In the genomic region with DNA sequence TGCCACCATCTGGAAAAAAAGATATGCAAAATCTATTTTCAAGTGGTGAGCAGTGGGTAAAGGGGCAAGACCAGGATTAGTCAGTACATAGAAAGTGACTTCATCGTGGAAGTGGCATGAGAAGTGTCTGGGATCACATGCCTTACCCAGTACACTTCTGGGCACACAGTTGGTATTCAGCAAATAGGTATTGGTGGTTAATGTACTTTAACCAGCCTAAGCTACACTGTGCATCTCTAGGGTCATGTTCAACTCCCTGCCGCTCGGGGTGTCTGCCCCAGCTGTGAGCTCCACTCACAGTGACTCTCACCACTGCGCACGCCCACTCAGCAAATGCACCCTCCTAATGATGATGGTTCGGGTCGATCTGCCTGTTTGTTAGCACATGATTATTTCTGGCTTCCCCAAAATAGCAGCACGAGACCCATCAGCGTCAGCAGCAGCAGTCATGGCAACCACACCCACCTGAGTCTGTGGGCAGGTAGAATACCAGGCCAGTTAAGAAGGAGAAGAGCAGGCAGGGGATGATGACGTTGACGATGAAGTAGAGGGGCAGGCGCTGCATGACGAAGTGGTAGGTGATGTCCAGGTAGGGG, we compare ENCODE assay signal across 1 cellular context.
TF ChIP-seq lines count a peak whose summit lies in the region.

No MANE protein-coding gene starts in this region.

TF ChIP-seq in H1, 55 proteins besides CTCF, POLR2A, EP300 and RAD21 (continued from another document):
- TF ChIP-seq, protein P1, sequence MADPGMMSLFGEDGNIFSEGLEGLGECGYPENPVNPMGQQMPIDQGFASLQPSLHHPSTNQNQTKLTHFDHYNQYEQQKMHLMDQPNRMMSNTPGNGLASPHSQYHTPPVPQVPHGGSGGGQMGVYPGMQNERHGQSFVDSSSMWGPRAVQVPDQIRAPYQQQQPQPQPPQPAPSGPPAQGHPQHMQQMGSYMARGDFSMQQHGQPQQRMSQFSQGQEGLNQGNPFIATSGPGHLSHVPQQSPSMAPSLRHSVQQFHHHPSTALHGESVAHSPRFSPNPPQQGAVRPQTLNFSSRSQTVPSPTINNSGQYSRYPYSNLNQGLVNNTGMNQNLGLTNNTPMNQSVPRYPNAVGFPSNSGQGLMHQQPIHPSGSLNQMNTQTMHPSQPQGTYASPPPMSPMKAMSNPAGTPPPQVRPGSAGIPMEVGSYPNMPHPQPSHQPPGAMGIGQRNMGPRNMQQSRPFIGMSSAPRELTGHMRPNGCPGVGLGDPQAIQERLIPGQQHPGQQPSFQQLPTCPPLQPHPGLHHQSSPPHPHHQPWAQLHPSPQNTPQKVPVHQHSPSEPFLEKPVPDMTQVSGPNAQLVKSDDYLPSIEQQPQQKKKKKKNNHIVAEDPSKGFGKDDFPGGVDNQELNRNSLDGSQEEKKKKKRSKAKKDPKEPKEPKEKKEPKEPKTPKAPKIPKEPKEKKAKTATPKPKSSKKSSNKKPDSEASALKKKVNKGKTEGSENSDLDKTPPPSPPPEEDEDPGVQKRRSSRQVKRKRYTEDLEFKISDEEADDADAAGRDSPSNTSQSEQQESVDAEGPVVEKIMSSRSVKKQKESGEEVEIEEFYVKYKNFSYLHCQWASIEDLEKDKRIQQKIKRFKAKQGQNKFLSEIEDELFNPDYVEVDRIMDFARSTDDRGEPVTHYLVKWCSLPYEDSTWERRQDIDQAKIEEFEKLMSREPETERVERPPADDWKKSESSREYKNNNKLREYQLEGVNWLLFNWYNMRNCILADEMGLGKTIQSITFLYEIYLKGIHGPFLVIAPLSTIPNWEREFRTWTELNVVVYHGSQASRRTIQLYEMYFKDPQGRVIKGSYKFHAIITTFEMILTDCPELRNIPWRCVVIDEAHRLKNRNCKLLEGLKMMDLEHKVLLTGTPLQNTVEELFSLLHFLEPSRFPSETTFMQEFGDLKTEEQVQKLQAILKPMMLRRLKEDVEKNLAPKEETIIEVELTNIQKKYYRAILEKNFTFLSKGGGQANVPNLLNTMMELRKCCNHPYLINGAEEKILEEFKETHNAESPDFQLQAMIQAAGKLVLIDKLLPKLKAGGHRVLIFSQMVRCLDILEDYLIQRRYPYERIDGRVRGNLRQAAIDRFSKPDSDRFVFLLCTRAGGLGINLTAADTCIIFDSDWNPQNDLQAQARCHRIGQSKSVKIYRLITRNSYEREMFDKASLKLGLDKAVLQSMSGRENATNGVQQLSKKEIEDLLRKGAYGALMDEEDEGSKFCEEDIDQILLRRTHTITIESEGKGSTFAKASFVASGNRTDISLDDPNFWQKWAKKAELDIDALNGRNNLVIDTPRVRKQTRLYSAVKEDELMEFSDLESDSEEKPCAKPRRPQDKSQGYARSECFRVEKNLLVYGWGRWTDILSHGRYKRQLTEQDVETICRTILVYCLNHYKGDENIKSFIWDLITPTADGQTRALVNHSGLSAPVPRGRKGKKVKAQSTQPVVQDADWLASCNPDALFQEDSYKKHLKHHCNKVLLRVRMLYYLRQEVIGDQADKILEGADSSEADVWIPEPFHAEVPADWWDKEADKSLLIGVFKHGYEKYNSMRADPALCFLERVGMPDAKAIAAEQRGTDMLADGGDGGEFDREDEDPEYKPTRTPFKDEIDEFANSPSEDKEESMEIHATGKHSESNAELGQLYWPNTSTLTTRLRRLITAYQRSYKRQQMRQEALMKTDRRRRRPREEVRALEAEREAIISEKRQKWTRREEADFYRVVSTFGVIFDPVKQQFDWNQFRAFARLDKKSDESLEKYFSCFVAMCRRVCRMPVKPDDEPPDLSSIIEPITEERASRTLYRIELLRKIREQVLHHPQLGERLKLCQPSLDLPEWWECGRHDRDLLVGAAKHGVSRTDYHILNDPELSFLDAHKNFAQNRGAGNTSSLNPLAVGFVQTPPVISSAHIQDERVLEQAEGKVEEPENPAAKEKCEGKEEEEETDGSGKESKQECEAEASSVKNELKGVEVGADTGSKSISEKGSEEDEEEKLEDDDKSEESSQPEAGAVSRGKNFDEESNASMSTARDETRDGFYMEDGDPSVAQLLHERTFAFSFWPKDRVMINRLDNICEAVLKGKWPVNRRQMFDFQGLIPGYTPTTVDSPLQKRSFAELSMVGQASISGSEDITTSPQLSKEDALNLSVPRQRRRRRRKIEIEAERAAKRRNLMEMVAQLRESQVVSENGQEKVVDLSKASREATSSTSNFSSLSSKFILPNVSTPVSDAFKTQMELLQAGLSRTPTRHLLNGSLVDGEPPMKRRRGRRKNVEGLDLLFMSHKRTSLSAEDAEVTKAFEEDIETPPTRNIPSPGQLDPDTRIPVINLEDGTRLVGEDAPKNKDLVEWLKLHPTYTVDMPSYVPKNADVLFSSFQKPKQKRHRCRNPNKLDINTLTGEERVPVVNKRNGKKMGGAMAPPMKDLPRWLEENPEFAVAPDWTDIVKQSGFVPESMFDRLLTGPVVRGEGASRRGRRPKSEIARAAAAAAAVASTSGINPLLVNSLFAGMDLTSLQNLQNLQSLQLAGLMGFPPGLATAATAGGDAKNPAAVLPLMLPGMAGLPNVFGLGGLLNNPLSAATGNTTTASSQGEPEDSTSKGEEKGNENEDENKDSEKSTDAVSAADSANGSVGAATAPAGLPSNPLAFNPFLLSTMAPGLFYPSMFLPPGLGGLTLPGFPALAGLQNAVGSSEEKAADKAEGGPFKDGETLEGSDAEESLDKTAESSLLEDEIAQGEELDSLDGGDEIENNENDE (IDR thresholded peaks at IDR 0.05; ENCODE audit: insufficient replicate concordance, low read length) = no peak
- TF ChIP-seq, protein P2, sequence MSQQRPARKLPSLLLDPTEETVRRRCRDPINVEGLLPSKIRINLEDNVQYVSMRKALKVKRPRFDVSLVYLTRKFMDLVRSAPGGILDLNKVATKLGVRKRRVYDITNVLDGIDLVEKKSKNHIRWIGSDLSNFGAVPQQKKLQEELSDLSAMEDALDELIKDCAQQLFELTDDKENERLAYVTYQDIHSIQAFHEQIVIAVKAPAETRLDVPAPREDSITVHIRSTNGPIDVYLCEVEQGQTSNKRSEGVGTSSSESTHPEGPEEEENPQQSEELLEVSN (IDR thresholded peaks at IDR 0.05) = no peak
- TF ChIP-seq SAP30 (IDR thresholded peaks at IDR 0.05; ENCODE audit: insufficient read depth, insufficient replicate concordance, low read length) (no peak), BCL11A (IDR thresholded peaks at IDR 0.05; ENCODE audit: low read depth in 2 of 2, low read length in 2 of 2) (no peak), SIX5 (IDR thresholded peaks at IDR 0.05; ENCODE audit: low read depth, low read length) (no peak), YY1 (IDR thresholded peaks at IDR 0.05; ENCODE audit: low read depth, low read length) (no peak)
- TF ChIP-seq, protein P3, sequence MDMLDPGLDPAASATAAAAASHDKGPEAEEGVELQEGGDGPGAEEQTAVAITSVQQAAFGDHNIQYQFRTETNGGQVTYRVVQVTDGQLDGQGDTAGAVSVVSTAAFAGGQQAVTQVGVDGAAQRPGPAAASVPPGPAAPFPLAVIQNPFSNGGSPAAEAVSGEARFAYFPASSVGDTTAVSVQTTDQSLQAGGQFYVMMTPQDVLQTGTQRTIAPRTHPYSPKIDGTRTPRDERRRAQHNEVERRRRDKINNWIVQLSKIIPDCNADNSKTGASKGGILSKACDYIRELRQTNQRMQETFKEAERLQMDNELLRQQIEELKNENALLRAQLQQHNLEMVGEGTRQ (IDR thresholded peaks at IDR 0.05; ENCODE audit: low read length) = no peak
